14 cellular contexts compared by ENCODE assay signal in genomic region chr1:240765732-240766363, GRCh38.
A peak's percentile ranks its signal among the peaks of the same experiment; 100 is the strongest.
DNase-seq lines count a peak whose midpoint lies in the region; ATAC-seq, FAIRE-seq and TF ChIP-seq lines count a peak whose summit lies in the region.
"Had no signal": no experiment of that assay in that cellular context is flagged by ENCODE, and none has a peak within 500 bp of the region (broad histone marks: within the 10 kb centered on the region; RNA-seq: fewer than 3 reads in every experiment).

No MANE protein-coding gene starts in this region.

- peak; percentile 69 for FAIRE-seq in HTR-8/SVneo (lab: Jason Lieb, UNC)
- FAIRE-seq: GM19239 had no signal

- no peak for ATAC-seq in HG03196 (IDR thresholded peaks at IDR 0.05; ENCODE audit: unreplicated experiment)
- ATAC-seq: T-cell had no signal

- no peak overlapping the region for H3K4me3 ChIP-seq in brain microvascular endothelial cell (ENCODE audit: low read depth, low read length)
- H3K4me3 ChIP-seq in prostate gland = no peak overlapping the region
- H3K4me3 ChIP-seq: right atrium auricular region, thoracic aorta had no signal

- WGBS in prostate gland = 68% methylated on average over 5 of the region's 5 CpGs

- TF ChIP-seq POLR2A in prostate gland (IDR thresholded peaks at IDR 0.05) = no peak

- H3K27ac ChIP-seq in brain microvascular endothelial cell = peak overlapping the region; percentile 67
- H3K27ac ChIP-seq in prostate gland = no peak overlapping the region
- H3K27ac ChIP-seq: right atrium auricular region, thoracic aorta had no signal

- H3K4me1 ChIP-seq in prostate gland (replicated peaks) = no peaks in the 10 kb centered on the region
- H3K4me1 ChIP-seq: right atrium auricular region had no signal

- intact Hi-C loops in prostate gland (cut with DNase I) = no loop called here

- DNase-seq in AG08395 (ENCODE audit: low spot score) (peak; percentile 50), HTR-8/SVneo (ENCODE audit: insufficient read length, low spot score) (peak; percentile 69), brain microvascular endothelial cell (peak; percentile 62), left kidney (ENCODE audit: low read depth, low spot score) (peak; percentile 8), prostate gland (ENCODE audit: low spot score) (no peak), globus pallidus (ENCODE audit: low spot score) (no peak), NK-92 (lab: John Stamatoyannopoulos, UW; ENCODE audit: unreplicated experiment) (no peak)
- DNase-seq: C1 segment of cervical spinal cord, NCI-H526, T-cell had no signal

- in situ Hi-C loops in brain microvascular endothelial cell (cut with HindIII; ENCODE audit: low pct_ligation_motif_present, low sequenced_read_pairs) = no loop called here

- H3K36me3 ChIP-seq in brain microvascular endothelial cell (replicated peaks) (no peaks in the 10 kb centered on the region), prostate gland (no peaks in the 10 kb centered on the region)
- H3K36me3 ChIP-seq: right atrium auricular region, thoracic aorta had no signal

- H3K27me3 ChIP-seq in brain microvascular endothelial cell (replicated peaks) (no peaks in the 10 kb centered on the region), prostate gland (replicated peaks; ENCODE audit: insufficient read depth) (no peaks in the 10 kb centered on the region)
- H3K27me3 ChIP-seq: right atrium auricular region had no signal

- H3K9me3 ChIP-seq in prostate gland = no peaks in the 10 kb centered on the region
- H3K9me3 ChIP-seq: right atrium auricular region, thoracic aorta had no signal

- no peak for TF ChIP-seq CTCF in brain microvascular endothelial cell (IDR thresholded peaks at IDR 0.05; ENCODE audit: low read depth, low read length, missing control alignments)
- TF ChIP-seq CTCF in prostate gland (IDR thresholded peaks at IDR 0.05) = no peak

Comparison
In these comparisons a context has a peak if more than half of its experiments do, and no peak if none do; other contexts are left out.
1. DNase-seq: peak in AG08395 (single experiment), HTR-8/SVneo (single experiment), brain microvascular endothelial cell (single experiment) and left kidney (single experiment); none in prostate gland (single experiment), globus pallidus (single experiment) and NK-92 (single experiment).